Comparison of ENCODE assay signal across 24 cellular contexts in genomic region chr22:50082961-50083461, GRCh38. TPM values are rescaled to one million over a fixed set of nuclear protein-coding genes. Genes with fewer than 3 reads are reported as not detected.
DNase-seq lines count a peak whose midpoint lies in the region; ATAC-seq and TF ChIP-seq lines count a peak whose summit lies in the region.
"Had no signal": no experiment of that assay in that cellular context is flagged by ENCODE, and none has a peak within 500 bp of the region (broad histone marks: within the 10 kb centered on the region; RNA-seq: fewer than 3 reads in every experiment).

No MANE protein-coding gene starts in this region.

- dilution Hi-C loops in IMR-90 (cut with HindIII; ENCODE audit: low sequenced_read_pairs, unreplicated experiment), result no loop called here

- POLR2A ChIA-PET in IMR-90 (lab: Charles Lee; ENCODE audit: unreplicated experiment), result no interaction called here
- POLR2A ChIA-PET in OCI-LY7 (lab: Charles Lee), result no interaction called here

- H3K27me3 Mint-ChIP-seq in Calu3 (ENCODE audit: unreplicated experiment), result peaks cover 46% of the 10 kb centered on the region
- peaks cover 0 to 25% of the 10 kb centered on the region in 2 donors for H3K27me3 Mint-ChIP-seq in effector memory CD8-positive, alpha-beta T cell

- H4K8ac ChIP-seq in IMR-90 (ENCODE audit: low read depth in 2 of 2, low read length in 2 of 2) (no peak overlapping the region), neuronal stem cell (ENCODE audit: low read depth, low read length) (no peak overlapping the region)

- H2AK9ac ChIP-seq in IMR-90 (replicated peaks; ENCODE audit: low read depth, low read length, poor library complexity), result peak overlapping the region; percentile 42

- H2BK5ac ChIP-seq in IMR-90 (ENCODE audit: low read depth, low read length, poor library complexity, severe bottlenecking) (no peak overlapping the region), neuronal stem cell (ENCODE audit: low read length) (no peak overlapping the region)

- H3K4me1 Mint-ChIP-seq in Calu3 (ENCODE audit: low read depth, unreplicated experiment), result peaks cover 11% of the 10 kb centered on the region
- H3K4me1 Mint-ChIP-seq in effector memory CD8-positive, alpha-beta T cell (ENCODE audit: low read depth in 2 of 2), result peaks cover 0 to 15% of the 10 kb centered on the region in 2 donors
- H3K4me1 Mint-ChIP-seq: activated CD4-positive, alpha-beta memory T cell treated with anti-CD3 and anti-CD28 coated beads, Interleukin-2, amount 10 ng/mL, durations not matched to agents 7 days and 5 days; activated naive CD8-positive, alpha-beta T cell treated with anti-CD3 and anti-CD28 coated beads, Interleukin-2, amount 50 U/mL, for 24 hours had no signal

- ATAC-seq in IMR-90 (ENCODE audit: low read depth) (no peak), GM19395 (IDR thresholded peaks at IDR 0.05; ENCODE audit: unreplicated experiment) (no peak)
- no peak for ATAC-seq in effector memory CD8-positive, alpha-beta T cell (replicated peaks)
- ATAC-seq: activated naive CD8-positive, alpha-beta T cell treated with anti-CD3 and anti-CD28 coated beads, Interleukin-2, amount 50 U/mL, for 24 hours; GM12878; sciatic nerve had no signal

- H3K27ac Mint-ChIP-seq in Calu3 (ENCODE audit: unreplicated experiment), result no peak overlapping the region
- H3K27ac Mint-ChIP-seq in effector memory CD8-positive, alpha-beta T cell, result peak overlapping the region; percentile 65 to 73
- H3K27ac Mint-ChIP-seq: activated CD4-positive, alpha-beta memory T cell treated with anti-CD3 and anti-CD28 coated beads, Interleukin-2, amount 10 ng/mL, durations not matched to agents 7 days and 5 days; activated naive CD8-positive, alpha-beta T cell treated with anti-CD3 and anti-CD28 coated beads, Interleukin-2, amount 50 U/mL, for 24 hours had no signal

- no peak overlapping the region for H2AK5ac ChIP-seq in IMR-90 (ENCODE audit: low read depth, low read length)
- H2AK5ac ChIP-seq in neuronal stem cell (ENCODE audit: low read depth, low read length), result no peak overlapping the region

- BruUV-seq in Calu3 (replicated peaks; lab: Mats Ljungman, UMichigan) (no TSS peak), IMR-90 (replicated peaks; lab: Mats Ljungman, UMichigan) (no TSS peak), OCI-LY7 (replicated peaks; lab: Mats Ljungman, UMichigan) (no TSS peak)

- H3K9me1 ChIP-seq in IMR-90 (ENCODE audit: insufficient read depth, low read length), result peaks cover 6% of the 10 kb centered on the region; the same call in 1 of the 2 replicates

- TF ChIP-seq CTCF in Calu3 (IDR thresholded peaks at IDR 0.05; ENCODE audit: unreplicated experiment) (no peak), IMR-90 (conservative IDR thresholded peaks at IDR 0.05; ENCODE audit: low read depth, low read length) (no peak), OCI-LY7 (conservative IDR thresholded peaks at IDR 0.05; ENCODE audit: low read length) (no peak)

- H3K23ac ChIP-seq in IMR-90 (ENCODE audit: low read depth, low read length) (no peak overlapping the region), neuronal stem cell (ENCODE audit: low read depth, low read length, poor library complexity) (peak overlapping the region; percentile 26)

- no peak overlapping the region; the same call in 1 of the 2 replicates for H4K5ac ChIP-seq in IMR-90 (ENCODE audit: low read depth, low read length)

- H2BK12ac ChIP-seq in neuronal stem cell (ENCODE audit: low read length), result no peak overlapping the region

- H3K36me3 Mint-ChIP-seq in Calu3 (ENCODE audit: insufficient read depth, unreplicated experiment), result peaks cover 4% of the 10 kb centered on the region
- no peaks in the 10 kb centered on the region for H3K36me3 Mint-ChIP-seq in effector memory CD8-positive, alpha-beta T cell (ENCODE audit: insufficient read depth)

- H3K14ac ChIP-seq in IMR-90 (replicated peaks; ENCODE audit: low read depth, low read length) (no peak overlapping the region), neuronal stem cell (ENCODE audit: low read length) (no peak overlapping the region)

- no peak overlapping the region for H3K4me3 ChIP-seq in IMR-90 (ENCODE audit: insufficient read depth, low read depth, low read length)
- H3K4me3 ChIP-seq in neuronal stem cell (ENCODE audit: low read length in 2 of 2), result no peak overlapping the region
- no peak overlapping the region for H3K4me3 ChIP-seq in OCI-LY7 (ENCODE audit: low read depth, low read length, poor library complexity, severe bottlenecking)
- H3K4me3 ChIP-seq: cardiac muscle cell, GM12878 had no signal

- no peaks in the 10 kb centered on the region for H3K79me2 ChIP-seq in OCI-LY7 (ENCODE audit: insufficient read depth, low read depth, low read length)

- H3K4me1 ChIP-seq in IMR-90 (ENCODE audit: control insufficient read depth, insufficient read depth, low read length) (peaks cover 9% of the 10 kb centered on the region; the same call in 1 of the 2 replicates), neuronal stem cell (ENCODE audit: control insufficient read depth in 2 of 2, insufficient read depth in 1 of 2, low read depth in 1 of 2, low read length in 2 of 2) (peaks cover 6 to 16% of the 10 kb centered on the region in 2 donors), OCI-LY7 (ENCODE audit: insufficient read depth, low read length, poor library complexity, severe bottlenecking) (no peaks in the 10 kb centered on the region)

- no peak overlapping the region; the same call in 1 of the 2 replicates for H3K18ac ChIP-seq in IMR-90 (ENCODE audit: low read depth, low read length)
- H3K18ac ChIP-seq in neuronal stem cell (ENCODE audit: low read length), result peak overlapping the region; percentile 2

- H2BK120ac ChIP-seq in IMR-90 (ENCODE audit: low read depth, low read length), result no peak overlapping the region
- no peak overlapping the region for H2BK120ac ChIP-seq in neuronal stem cell (ENCODE audit: low read depth, low read length)

- no peak overlapping the region for H3K27ac ChIP-seq in IMR-90 (ENCODE audit: insufficient read depth, low read length)
- H3K27ac ChIP-seq in neuronal stem cell (replicated peaks; ENCODE audit: low read length), result no peak overlapping the region
- no peak overlapping the region for H3K27ac ChIP-seq in OCI-LY7 (ENCODE audit: low read depth, low read length, poor library complexity, severe bottlenecking)
- H3K27ac ChIP-seq: cardiac muscle cell, VCaP had no signal

- no peak for TF ChIP-seq RAD21 in IMR-90 (IDR thresholded peaks at IDR 0.05; ENCODE audit: low read length)

- H2AFZ ChIP-seq in IMR-90 (replicated peaks; ENCODE audit: low read length, poor library complexity), result no peak overlapping the region
- no peak overlapping the region for H2AFZ ChIP-seq in neuronal stem cell (ENCODE audit: low read length)
- H2AFZ ChIP-seq in OCI-LY7 (ENCODE audit: low read length), result no peak overlapping the region

- H2BK15ac ChIP-seq in IMR-90 (ENCODE audit: low read depth, low read length), result no peak overlapping the region
- H2BK15ac ChIP-seq in neuronal stem cell (ENCODE audit: low read length), result peak overlapping the region; percentile 38

- DNase-seq in Calu3, result peak; percentile 51
- DNase-seq in IMR-90, result no peak
- DNase-seq in effector memory CD8-positive, alpha-beta T cell, result no peak
- DNase-seq in neuronal stem cell (ENCODE audit: low spot score), result no peak
- no peak for DNase-seq in OCI-LY7 (ENCODE audit: low spot score)
- DNase-seq in hepatic stellate cell (ENCODE audit: low spot score), result no peak
- no peak for DNase-seq in activated CD4-positive, alpha-beta T cell treated with anti-CD3 and anti-CD28 coated beads for 1 hour
- DNase-seq: activated CD4-positive, alpha-beta memory T cell treated with anti-CD3 and anti-CD28 coated beads, Interleukin-2, amount 10 ng/mL, durations not matched to agents 7 days and 5 days; activated naive CD8-positive, alpha-beta T cell treated with anti-CD3 and anti-CD28 coated beads, Interleukin-2, amount 50 U/mL, for 24 hours; activated T-cell treated with anti-CD3 and anti-CD28 coated beads, Interleukin-2, amount 50 U/mL, for 48 hours; effector CD4-positive, alpha-beta T cell; KG1; NCI-H1105; NCI-H82; stimulated activated CD4-positive, alpha-beta T cell treated with anti-CD3 and anti-CD28 coated beads, Interleukin-2, amount 100 ng/mL, for 24 hours; SW 1271 had no signal

- H4K20me1 ChIP-seq in IMR-90 (ENCODE audit: insufficient read depth, low read length), result no peaks in the 10 kb centered on the region
- H4K20me1 ChIP-seq in OCI-LY7 (ENCODE audit: insufficient read depth, low read length), result no peaks in the 10 kb centered on the region

- no peak overlapping the region for H3K4ac ChIP-seq in IMR-90 (ENCODE audit: low read depth, low read length)
- no peak overlapping the region for H3K4ac ChIP-seq in neuronal stem cell (ENCODE audit: low read length)

- CTCF ChIA-PET in Calu3 (lab: Charles Lee) (no interaction called here), IMR-90 (lab: Yijun Ruan, JAX) (interaction anchor here (0.7 kb wide), 1 partner anchor 10 kb away, joined by 3 read pairs; no protein-coding TSS in a partner anchor), OCI-LY7 (lab: Charles Lee; ENCODE audit: unreplicated experiment) (no interaction called here)

- peak overlapping the region; percentile 60 for H3K4me3 Mint-ChIP-seq in Calu3 (ENCODE audit: low read depth, unreplicated experiment)
- H3K4me3 Mint-ChIP-seq in effector memory CD8-positive, alpha-beta T cell, result no peak overlapping the region
- H3K4me3 Mint-ChIP-seq: activated CD4-positive, alpha-beta memory T cell treated with anti-CD3 and anti-CD28 coated beads, Interleukin-2, amount 10 ng/mL, durations not matched to agents 7 days and 5 days; activated naive CD8-positive, alpha-beta T cell treated with anti-CD3 and anti-CD28 coated beads, Interleukin-2, amount 50 U/mL, for 24 hours had no signal

- intact Hi-C loops in Calu3 (cut with micrococcal nuclease; ENCODE audit: unreplicated experiment), result no loop called here
- intact Hi-C loops in IMR-90 (cut with micrococcal nuclease), result no loop called here
- intact Hi-C loops in OCI-LY7 (cut with micrococcal nuclease; ENCODE audit: unreplicated experiment), result no loop called here

- 88% methylated on average over 4 of the region's 21 CpGs; no CpG with 5 or more reads in 1 of the 2 experiments for whole genome bisulfite sequencing in IMR-90 (ENCODE audit: extremely low coverage in 2 of 2, insufficient read length in 1 of 2), 2 experiments
- no CpG with 5 or more reads among the region's 21 CpGs for WGBS in neuronal stem cell (ENCODE audit: extremely low coverage in 2 of 2, insufficient read length in 2 of 2, insufficient replicate concordance in 1 of 2), 2 donors

- H2BK20ac ChIP-seq in IMR-90 (ENCODE audit: low read depth, low read length), result no peak overlapping the region

- in situ Hi-C loops in IMR-90 (cut with MboI; ENCODE audit: low sequenced_read_pairs), result no loop called here

- H3K36me3 ChIP-seq in IMR-90 (ENCODE audit: control insufficient read depth, insufficient read depth, low read length), result no peaks in the 10 kb centered on the region
- no peaks in the 10 kb centered on the region for H3K36me3 ChIP-seq in neuronal stem cell (replicated peaks in 1 of 2; ENCODE audit: control insufficient read depth in 2 of 2, insufficient read depth in 2 of 2, low read length in 2 of 2)
- H3K36me3 ChIP-seq in OCI-LY7 (ENCODE audit: insufficient read depth, low read length), result no peaks in the 10 kb centered on the region; the same call in 1 of the 2 replicates
- H3K36me3 ChIP-seq: cardiac muscle cell had no signal

- H3K56ac ChIP-seq in IMR-90 (ENCODE audit: extremely low read depth, insufficient read depth, low read length), result no peak overlapping the region

- H3K9me2 ChIP-seq in OCI-LY7 (ENCODE audit: insufficient read depth, low read length), result no peaks in the 10 kb centered on the region

- H3K27me3 ChIP-seq in IMR-90 (ENCODE audit: control insufficient read depth, insufficient read depth, low read length) (no peaks in the 10 kb centered on the region), neuronal stem cell (ENCODE audit: control insufficient read depth in 3 of 3, insufficient read depth in 3 of 3, low read depth in 1 of 3, low read length in 3 of 3) (no peaks in the 10 kb centered on the region)
- H3K27me3 ChIP-seq: cardiac muscle cell had no signal

- TF ChIP-seq POLR2A in IMR-90 (IDR thresholded peaks at IDR 0.05; ENCODE audit: low read depth, low read length), result no peak

- H3K9me3 Mint-ChIP-seq in Calu3 (ENCODE audit: low read depth, unreplicated experiment), result peaks cover 3% of the 10 kb centered on the region
- H3K9me3 Mint-ChIP-seq in effector memory CD8-positive, alpha-beta T cell, result no peaks in the 10 kb centered on the region
- H3K9me3 Mint-ChIP-seq: activated naive CD8-positive, alpha-beta T cell treated with anti-CD3 and anti-CD28 coated beads, Interleukin-2, amount 50 U/mL, for 24 hours had no signal

- peaks cover 7% of the 10 kb centered on the region for H3K9me3 ChIP-seq in IMR-90 (ENCODE audit: control insufficient read depth, insufficient read depth, low read length)
- peaks cover 1 to 5% of the 10 kb centered on the region in 2 donors for H3K9me3 ChIP-seq in neuronal stem cell (replicated peaks in 1 of 2; ENCODE audit: control insufficient read depth in 2 of 2, insufficient read depth in 1 of 2, low read depth in 1 of 2, low read length in 2 of 2)
- H3K9me3 ChIP-seq in OCI-LY7 (ENCODE audit: low read length), result no peaks in the 10 kb centered on the region

- no peaks in the 10 kb centered on the region for H3K79me1 ChIP-seq in IMR-90 (ENCODE audit: low read depth in 1 of 2, low read length in 2 of 2)
- H3K79me1 ChIP-seq in neuronal stem cell (ENCODE audit: low read depth, low read length), result no peaks in the 10 kb centered on the region

- no peak overlapping the region for H4K91ac ChIP-seq in IMR-90 (ENCODE audit: insufficient read depth, low read depth, low read length)
- peak overlapping the region; percentile 56 for H4K91ac ChIP-seq in neuronal stem cell (ENCODE audit: low read depth, low read length, poor library complexity)

- H3K4me2 ChIP-seq in IMR-90 (ENCODE audit: low read depth, low read length), result no peak overlapping the region
- no peak overlapping the region for H3K4me2 ChIP-seq in neuronal stem cell (ENCODE audit: insufficient read depth, low read length, poor library complexity, severe bottlenecking)
- H3K4me2 ChIP-seq in OCI-LY7 (ENCODE audit: low read length), result no peak overlapping the region

- H3K9ac ChIP-seq in IMR-90 (ENCODE audit: low read depth, low read length) (no peak overlapping the region), neuronal stem cell (ENCODE audit: low read depth, low read length, poor library complexity) (no peak overlapping the region)

RNA-seq across cellular contexts. Expression of gene MLC1, which starts 2.2 kb away (rescaled TPM):
- total RNA-seq in Calu3 (2022) (not detected in 2 replicates), IMR-90 (2012; rRNA removed) (not detected in 2 replicates), OCI-LY7 (2022) (not detected in 2 replicates)
- polyA plus RNA-seq in IMR-90 (2012; rRNA removed), result 0.07 and 0.10 TPM in 2 replicates
- 0.02 and 0.19 TPM in 2 replicates for polyA plus RNA-seq in IMR-90 (2012; cell fraction: cytosol; rRNA removed)
- 0.05 and 0.08 TPM in 2 replicates for polyA plus RNA-seq in IMR-90 (2012; cell fraction: nucleus; rRNA removed; ENCODE audit: low replicate concordance)
- polyA plus RNA-seq in neuronal stem cell (2013, experiment 1 of 2), result 0.07 TPM
- 0.04 TPM for polyA plus RNA-seq in neuronal stem cell (2013, experiment 2 of 2)
- 0.16 TPM in 1 of 2 replicates, not detected in the other for total RNA-seq in OCI-LY7 (2014; rRNA removed; shearing (Covaris generic))
- total RNA-seq: G401, GM12878 had no signal

RNA-seq across cellular contexts. Expression of gene MOV10L1, which starts 6.8 kb away (rescaled TPM):
- total RNA-seq in Calu3 (2022) (not detected in 2 replicates), IMR-90 (2012; rRNA removed) (0.72 and 0.83 TPM in 2 replicates), OCI-LY7 (2022) (0.66 and 1.1 TPM in 2 replicates)
- polyA plus RNA-seq in IMR-90 (2012; rRNA removed), result 0.83 and 1.4 TPM in 2 replicates
- polyA plus RNA-seq in IMR-90 (2012; cell fraction: cytosol; rRNA removed), result 0.31 and 0.67 TPM in 2 replicates
- 10.7 and 19.6 TPM in 2 replicates for polyA plus RNA-seq in IMR-90 (2012; cell fraction: nucleus; rRNA removed; ENCODE audit: low replicate concordance)
- polyA plus RNA-seq in neuronal stem cell (2013, experiment 1 of 2), result 0.03 TPM
- polyA plus RNA-seq in neuronal stem cell (2013, experiment 2 of 2), result 0.07 TPM
- total RNA-seq in OCI-LY7 (2014; rRNA removed; shearing (Covaris generic)), result 0.03 and 0.22 TPM in 2 replicates
- total RNA-seq: activated CD4-positive, alpha-beta memory T cell treated with anti-CD3 and anti-CD28 coated beads, Interleukin-2, amount 10 ng/mL, durations not matched to agents 7 days and 5 days; cardiac muscle cell; G401; GM12878 had no signal

RNA-seq across cellular contexts. Expression of gene TTLL8, which starts 24.9 kb away (rescaled TPM):
- total RNA-seq in Calu3 (2022) (not detected in 2 replicates), IMR-90 (2012; rRNA removed) (not detected in 2 replicates), OCI-LY7 (2022) (0.72 and 1.3 TPM in 2 replicates)
- not detected in 2 replicates for polyA plus RNA-seq in IMR-90 (2012; rRNA removed)
- polyA plus RNA-seq in IMR-90 (2012; cell fraction: cytosol; rRNA removed), result not detected in 2 replicates
- polyA plus RNA-seq in IMR-90 (2012; cell fraction: nucleus; rRNA removed; ENCODE audit: low replicate concordance), result not detected in 2 replicates
- 0.06 TPM for polyA plus RNA-seq in neuronal stem cell (2013, experiment 1 of 2)
- 0.01 TPM for polyA plus RNA-seq in neuronal stem cell (2013, experiment 2 of 2)
- 0.06 TPM in 1 of 2 replicates, not detected in the other for total RNA-seq in OCI-LY7 (2014; rRNA removed; shearing (Covaris generic))
- total RNA-seq: activated CD4-positive, alpha-beta memory T cell treated with anti-CD3 and anti-CD28 coated beads, Interleukin-2, amount 10 ng/mL, durations not matched to agents 7 days and 5 days; cardiac muscle cell; G401; GM12878; mucosa of gallbladder; omental fat pad; sciatic nerve had no signal
- polyA plus RNA-seq: cardiac muscle cell, GM12878 had no signal
